13 cellular contexts compared by ENCODE assay signal in genomic region chr17:50533185-50533584, GRCh38. TPM values are rescaled to one million over a fixed set of nuclear protein-coding genes. Genes with fewer than 3 reads are reported as not detected.
DNase-seq lines count a peak whose midpoint lies in the region; ATAC-seq and TF ChIP-seq lines count a peak whose summit lies in the region.
"Had no signal": no experiment of that assay in that cellular context is flagged by ENCODE, and none has a peak within 500 bp of the region (broad histone marks: within the 10 kb centered on the region; RNA-seq: fewer than 3 reads in every experiment).

No MANE protein-coding gene starts in this region.

- no peak overlapping the region for H4K8ac ChIP-seq in neuronal stem cell (ENCODE audit: low read depth, low read length)

- peak overlapping the region; percentile 93 for H3K4me2 ChIP-seq in neuronal stem cell (ENCODE audit: insufficient read depth, low read length, poor library complexity, severe bottlenecking)

- no peaks in the 10 kb centered on the region for H3K27me3 ChIP-seq in right atrium auricular region
- peaks cover 2 to 72% (median 26%) of the 10 kb centered on the region in 3 experiments for H3K27me3 ChIP-seq in neuronal stem cell (ENCODE audit: control insufficient read depth in 3 of 3, insufficient read depth in 3 of 3, low read depth in 1 of 3, low read length in 3 of 3)
- H3K27me3 ChIP-seq in lower lobe of right lung (ENCODE audit: low read depth): peaks cover 46% of the 10 kb centered on the region

- peak overlapping the region; percentile 4 for H2BK5ac ChIP-seq in neuronal stem cell (ENCODE audit: low read length)

- H3K4me1 ChIP-seq in ES-I3 (ENCODE audit: insufficient read depth, low read length) (peaks cover 13% of the 10 kb centered on the region), right atrium auricular region (peaks cover 0 to 32% of the 10 kb centered on the region in 2 donors), neuronal stem cell (ENCODE audit: control insufficient read depth in 2 of 2, insufficient read depth in 1 of 2, low read depth in 1 of 2, low read length in 2 of 2) (peaks cover 21 to 27% of the 10 kb centered on the region in 2 donors), lower lobe of right lung (peaks cover 29% of the 10 kb centered on the region)

- H3K36me3 ChIP-seq in ES-I3 (ENCODE audit: insufficient read depth, low read length) (no peaks in the 10 kb centered on the region), right atrium auricular region (no peaks in the 10 kb centered on the region), neuronal stem cell (replicated peaks in 1 of 2; ENCODE audit: control insufficient read depth in 2 of 2, insufficient read depth in 2 of 2, low read length in 2 of 2) (no peaks in the 10 kb centered on the region), lower lobe of right lung (no peaks in the 10 kb centered on the region)

- no peak overlapping the region for H4K91ac ChIP-seq in neuronal stem cell (ENCODE audit: low read depth, low read length, poor library complexity)

- no peak overlapping the region for H2AFZ ChIP-seq in neuronal stem cell (ENCODE audit: low read length)

- H3K9me3 ChIP-seq in ES-I3 (ENCODE audit: control insufficient read depth, insufficient read depth, low read length): no peaks in the 10 kb centered on the region
- no peaks in the 10 kb centered on the region for H3K9me3 ChIP-seq in right atrium auricular region
- no peaks in the 10 kb centered on the region for H3K9me3 ChIP-seq in neuronal stem cell (replicated peaks in 1 of 2; ENCODE audit: control insufficient read depth in 2 of 2, insufficient read depth in 1 of 2, low read depth in 1 of 2, low read length in 2 of 2)
- H3K9me3 ChIP-seq in lower lobe of right lung: no peaks in the 10 kb centered on the region
- H3K9me3 ChIP-seq: tibial artery had no signal

- no peak overlapping the region for H2BK120ac ChIP-seq in neuronal stem cell (ENCODE audit: low read depth, low read length)

- H3K18ac ChIP-seq in neuronal stem cell (ENCODE audit: low read length): peak overlapping the region; percentile 55

- no peak overlapping the region for H3K23ac ChIP-seq in neuronal stem cell (ENCODE audit: low read depth, low read length, poor library complexity)

- H3K4ac ChIP-seq in neuronal stem cell (ENCODE audit: low read length): no peak overlapping the region

- intact Hi-C loops in lower lobe of right lung (cut with DNase I): no loop called here

- peak overlapping the region; percentile 46; the same call in 1 of the 2 replicates for H3K9ac ChIP-seq in ES-I3 (ENCODE audit: low read depth, low read length)
- H3K9ac ChIP-seq in neuronal stem cell (ENCODE audit: low read depth, low read length, poor library complexity): peak overlapping the region; percentile 82

- WGBS in neuronal stem cell (ENCODE audit: extremely low coverage in 2 of 2, insufficient read length in 2 of 2, insufficient replicate concordance in 1 of 2), 2 donors: no CpG with 5 or more reads among the region's 5 CpGs

- TF ChIP-seq CTCF in VCaP (conservative IDR thresholded peaks at IDR 0.05) (no peak), right atrium auricular region (IDR thresholded peaks at IDR 0.05) (no peak), lower lobe of right lung (IDR thresholded peaks at IDR 0.05) (no peak), coronary artery (IDR thresholded peaks at IDR 0.05) (no peak)

- DNase-seq in right atrium auricular region (ENCODE audit: low spot score): no peak
- DNase-seq in neuronal stem cell (ENCODE audit: low spot score): no peak
- no peak for DNase-seq in lower lobe of right lung
- DNase-seq in coronary artery (ENCODE audit: low spot score): no peak
- no peak for DNase-seq in AG20443 (ENCODE audit: low spot score)
- DNase-seq: NCI-H187 treated with DMSO at 0.1 percent for 48 hours, tibial artery had no signal

- peak overlapping the region; percentile 11 for H2BK15ac ChIP-seq in neuronal stem cell (ENCODE audit: low read length)

- no peaks in the 10 kb centered on the region for H3K79me1 ChIP-seq in neuronal stem cell (ENCODE audit: low read depth, low read length)

- no peak overlapping the region for H2AK5ac ChIP-seq in neuronal stem cell (ENCODE audit: low read depth, low read length)

- peak overlapping the region; percentile 100 for H3K27ac ChIP-seq in VCaP
- peak overlapping the region; percentile 61 to 85 for H3K27ac ChIP-seq in right atrium auricular region
- no peak overlapping the region for H3K27ac ChIP-seq in neuronal stem cell (replicated peaks; ENCODE audit: low read length)
- H3K27ac ChIP-seq in lower lobe of right lung: no peak overlapping the region
- H3K27ac ChIP-seq in coronary artery: no peak overlapping the region
- H3K27ac ChIP-seq: tibial artery had no signal

- ATAC-seq in lower lobe of right lung (no peak), HG03457 (IDR thresholded peaks at IDR 0.05; ENCODE audit: unreplicated experiment) (no peak)

- no peak overlapping the region for H3K14ac ChIP-seq in neuronal stem cell (ENCODE audit: low read length)

- H3K4me3 ChIP-seq in right atrium auricular region: peak overlapping the region; percentile 39 to 47
- no peak overlapping the region for H3K4me3 ChIP-seq in neuronal stem cell (ENCODE audit: low read length in 2 of 2)
- no peak overlapping the region for H3K4me3 ChIP-seq in lower lobe of right lung
- H3K4me3 ChIP-seq in coronary artery: no peak overlapping the region
- H3K4me3 ChIP-seq: tibial artery had no signal

- H2BK12ac ChIP-seq in neuronal stem cell (ENCODE audit: low read length): no peak overlapping the region

RNA-seq across cellular contexts. Expression of gene EPN3, which starts 0.7 kb away (rescaled TPM):
- total RNA-seq in right atrium auricular region (10 to 100 TPM in 1 of 2 donors, 1 to 10 TPM in 1; 4.5 to 13.3 TPM), lower lobe of right lung (1.5 TPM)
- polyA plus RNA-seq in neuronal stem cell (2013, experiment 1 of 2): 0.04 TPM
- 0.07 TPM for polyA plus RNA-seq in neuronal stem cell (2013, experiment 2 of 2)
- total RNA-seq: fibroblast of lung, IMR-90 had no signal
- polyA plus RNA-seq: CD14-positive monocyte, fibroblast of lung had no signal

RNA-seq across cellular contexts. Expression of gene SPATA20, which starts 13.8 kb away (rescaled TPM):
- total RNA-seq in right atrium auricular region: 10 to 100 TPM; 42.8 to 59.3 TPM
- polyA plus RNA-seq in neuronal stem cell (2013, experiment 1 of 2): 17.6 TPM
- 18.9 TPM for polyA plus RNA-seq in neuronal stem cell (2013, experiment 2 of 2)
- 29.7 TPM for total RNA-seq in lower lobe of right lung

RNA-seq across cellular contexts. Expression of gene MYCBPAP, which starts 24.9 kb away (rescaled TPM):
- total RNA-seq in right atrium auricular region: under 1 TPM; 0.16 to 0.19 TPM
- polyA plus RNA-seq in neuronal stem cell (2013, experiment 1 of 2): 1.8 TPM
- 2.2 TPM for polyA plus RNA-seq in neuronal stem cell (2013, experiment 2 of 2)
- 3.8 TPM for total RNA-seq in lower lobe of right lung
- polyA plus RNA-seq: CD14-positive monocyte had no signal

RNA-seq across cellular contexts. Expression of gene CACNA1G, which starts 27.3 kb away (rescaled TPM):
- total RNA-seq in right atrium auricular region (1 to 10 TPM; 4.3 to 6.2 TPM), lower lobe of right lung (0.21 TPM)
- polyA plus RNA-seq in neuronal stem cell (2013, experiment 1 of 2): 3.0 TPM
- polyA plus RNA-seq in neuronal stem cell (2013, experiment 2 of 2): 2.8 TPM
- polyA plus RNA-seq: CD14-positive monocyte had no signal

RNA-seq across cellular contexts. Expression of gene RSAD1, which starts 54.5 kb away (rescaled TPM):
- 10 to 100 TPM; 19.1 to 19.3 TPM for total RNA-seq in right atrium auricular region
- 8.9 TPM for polyA plus RNA-seq in neuronal stem cell (2013, experiment 1 of 2)
- polyA plus RNA-seq in neuronal stem cell (2013, experiment 2 of 2): 8.5 TPM
- total RNA-seq in lower lobe of right lung: 29.2 TPM

Comparison
In these comparisons a context has a peak if more than half of its experiments do, and no peak if none do; other contexts are left out.
1. H3K27ac ChIP-seq: peak in VCaP (single experiment) and right atrium auricular region (2 of 2); none in neuronal stem cell (single experiment), lower lobe of right lung (single experiment) and coronary artery (0 of 2).
2. H3K4me3 ChIP-seq: peak in right atrium auricular region (2 of 2); none in neuronal stem cell (0 of 2), lower lobe of right lung (single experiment) and coronary artery (single experiment).